12 cellular contexts compared by ENCODE assay signal in genomic region chr3:122642935-122643334, GRCh38. TPM values are rescaled to one million over a fixed set of nuclear protein-coding genes. Genes with fewer than 3 reads are reported as not detected.
DNase-seq lines count a peak whose midpoint lies in the region; ATAC-seq and TF ChIP-seq lines count a peak whose summit lies in the region.
"Had no signal": no experiment of that assay in that cellular context is flagged by ENCODE, and none has a peak within 500 bp of the region (broad histone marks: within the 10 kb centered on the region; RNA-seq: fewer than 3 reads in every experiment).

No MANE protein-coding gene starts in this region.

- no peaks in the 10 kb centered on the region for H3F3A ChIP-seq in GM23248 (ENCODE audit: insufficient read depth)

- no peaks in the 10 kb centered on the region for H3K36me3 Mint-ChIP-seq in activated CD4-positive, alpha-beta T cell treated with anti-CD3 and anti-CD28 coated beads for 36 hours (ENCODE audit: low read depth)
- peaks cover 3% of the 10 kb centered on the region for H3K36me3 Mint-ChIP-seq in effector memory CD8-positive, alpha-beta T cell (ENCODE audit: insufficient read depth)
- no peaks in the 10 kb centered on the region for H3K36me3 Mint-ChIP-seq in endodermal cell (ENCODE audit: low read depth)

- POLR2A ChIA-PET in activated CD4-positive, alpha-beta T cell treated with anti-CD3 and anti-CD28 coated beads for 36 hours (lab: Charles Lee) = no interaction called here

- no peak overlapping the region for H3K27ac Mint-ChIP-seq in activated CD4-positive, alpha-beta T cell treated with anti-CD3 and anti-CD28 coated beads for 36 hours
- H3K27ac Mint-ChIP-seq in effector memory CD8-positive, alpha-beta T cell = peak overlapping the region; percentile 28 to 54
- H3K27ac Mint-ChIP-seq in endodermal cell = no peak overlapping the region

- H3K36me3 ChIP-seq in GM23248 (ENCODE audit: low read depth) (no peaks in the 10 kb centered on the region), endodermal cell (ENCODE audit: control insufficient read depth, insufficient read depth, low read length) (no peaks in the 10 kb centered on the region)
- H3K36me3 ChIP-seq: sigmoid colon had no signal

- H3K9ac ChIP-seq in GM23248 (no peak overlapping the region), endodermal cell (ENCODE audit: extremely low read depth, low read length, poor library complexity, severe bottlenecking) (no peak overlapping the region)

- no peaks in the 10 kb centered on the region for H3K9me3 Mint-ChIP-seq in activated CD4-positive, alpha-beta T cell treated with anti-CD3 and anti-CD28 coated beads for 36 hours (ENCODE audit: low read depth)
- no peaks in the 10 kb centered on the region for H3K9me3 Mint-ChIP-seq in effector memory CD8-positive, alpha-beta T cell
- peaks cover 4% of the 10 kb centered on the region for H3K9me3 Mint-ChIP-seq in endodermal cell

- no peak overlapping the region for H3K4me3 ChIP-seq in GM23248
- no peak overlapping the region for H3K4me3 ChIP-seq in endodermal cell (ENCODE audit: low read length)
- H3K4me3 ChIP-seq: mucosa of descending colon, sigmoid colon had no signal

- no peaks in the 10 kb centered on the region for H3K9me2 ChIP-seq in GM23248 (ENCODE audit: insufficient read depth)

- no peak for DNase-seq in activated CD4-positive, alpha-beta T cell treated with anti-CD3 and anti-CD28 coated beads for 36 hours
- no peak for DNase-seq in activated CD4-positive, alpha-beta T cell treated with anti-CD3 and anti-CD28 coated beads for 48 hours
- DNase-seq in effector memory CD8-positive, alpha-beta T cell = no peak
- no peak for DNase-seq in stimulated activated CD4-positive, alpha-beta T cell treated with anti-CD3 and anti-CD28 coated beads, Interleukin-2, amount 100 ng/mL, for 24 hours
- DNase-seq in GM23248 (no peak), endodermal cell (no peak)
- DNase-seq: DMS53, mucosa of descending colon, NCI-H1436 treated with DMSO at 0.1 percent for 48 hours, sigmoid colon had no signal

- WGBS in GM23248 (ENCODE audit: low coverage in 1 of 2, low lambda C conversion rate in 2 of 2, missing lambda C conversion rate in 2 of 2), 2 experiments = 37 to 40% methylated on average over 2 of the region's 2 CpGs
- 89% methylated on average over 2 of the region's 2 CpGs; no CpG with 5 or more reads in 1 of the 2 experiments for WGBS in endodermal cell (ENCODE audit: insufficient coverage in 1 of 2, insufficient read length in 1 of 2), 2 experiments

- H4K20me1 ChIP-seq in GM23248 (ENCODE audit: insufficient read depth) = no peaks in the 10 kb centered on the region

- peaks cover 6% of the 10 kb centered on the region for H3K4me1 Mint-ChIP-seq in activated CD4-positive, alpha-beta T cell treated with anti-CD3 and anti-CD28 coated beads for 36 hours
- peaks cover 4 to 9% of the 10 kb centered on the region in 2 donors for H3K4me1 Mint-ChIP-seq in effector memory CD8-positive, alpha-beta T cell (ENCODE audit: low read depth in 2 of 2)
- H3K4me1 Mint-ChIP-seq in endodermal cell = peaks cover 16% of the 10 kb centered on the region

- H2AFZ ChIP-seq in GM23248 = no peak overlapping the region

- no peak overlapping the region for H3K4me3 Mint-ChIP-seq in activated CD4-positive, alpha-beta T cell treated with anti-CD3 and anti-CD28 coated beads for 36 hours
- H3K4me3 Mint-ChIP-seq in effector memory CD8-positive, alpha-beta T cell = no peak overlapping the region
- H3K4me3 Mint-ChIP-seq in endodermal cell = no peak overlapping the region

- H3K27ac ChIP-seq in GM23248 = no peak overlapping the region
- no peak overlapping the region for H3K27ac ChIP-seq in endodermal cell (ENCODE audit: low read depth, low read length)
- H3K27ac ChIP-seq: sigmoid colon had no signal

- H3K9me3 ChIP-seq in GM23248 (ENCODE audit: low read depth) (no peaks in the 10 kb centered on the region), endodermal cell (ENCODE audit: control insufficient read depth, low read length) (no peaks in the 10 kb centered on the region)
- H3K9me3 ChIP-seq: mucosa of descending colon, sigmoid colon had no signal

- H3K4me2 ChIP-seq in GM23248 (ENCODE audit: unreplicated experiment) = no peak overlapping the region

- no peak for TF ChIP-seq CTCF in endodermal cell (conservative IDR thresholded peaks at IDR 0.05)

- intact Hi-C loops in activated CD4-positive, alpha-beta T cell treated with anti-CD3 and anti-CD28 coated beads for 36 hours (cut with DNase I, micrococcal nuclease) = no loop called here

- H3K27me3 ChIP-seq in GM23248 (replicated peaks; ENCODE audit: insufficient read depth) (no peaks in the 10 kb centered on the region), endodermal cell (ENCODE audit: control insufficient read depth, insufficient read depth, low read length, poor library complexity, severe bottlenecking) (no peaks in the 10 kb centered on the region)
- H3K27me3 ChIP-seq: sigmoid colon had no signal

- in situ Hi-C loops in GM23248 (cut with MboI) = no loop called here

- H3K4me1 ChIP-seq in GM23248 (ENCODE audit: insufficient read depth) = no peaks in the 10 kb centered on the region
- H3K4me1 ChIP-seq in endodermal cell (ENCODE audit: control insufficient read depth, insufficient read depth, low read length) = peaks cover 4% of the 10 kb centered on the region
- H3K4me1 ChIP-seq: sigmoid colon had no signal

- CTCF ChIA-PET in activated CD4-positive, alpha-beta T cell treated with anti-CD3 and anti-CD28 coated beads for 36 hours (lab: Charles Lee) = interaction anchor here (0.7 kb wide), 1 partner anchor 21 kb away, joined by 3 read pairs; no protein-coding TSS in a partner anchor

- peaks cover 3% of the 10 kb centered on the region for H3K27me3 Mint-ChIP-seq in activated CD4-positive, alpha-beta T cell treated with anti-CD3 and anti-CD28 coated beads for 36 hours
- H3K27me3 Mint-ChIP-seq in effector memory CD8-positive, alpha-beta T cell = peaks cover 0 to under 1% of the 10 kb centered on the region in 2 donors
- peaks cover 14% of the 10 kb centered on the region for H3K27me3 Mint-ChIP-seq in endodermal cell (ENCODE audit: insufficient read depth)

- peak; percentile 64 for ATAC-seq in activated CD4-positive, alpha-beta T cell treated with anti-CD3 and anti-CD28 coated beads for 36 hours
- ATAC-seq in GM21717 (IDR thresholded peaks at IDR 0.05; ENCODE audit: unreplicated experiment) (peak; percentile 83), HG03439 (IDR thresholded peaks at IDR 0.05; ENCODE audit: unreplicated experiment) (peak; percentile 79)
- no peak for ATAC-seq in effector memory CD8-positive, alpha-beta T cell (replicated peaks)
- ATAC-seq: mucosa of descending colon had no signal

- H3K79me2 ChIP-seq in GM23248 (ENCODE audit: insufficient read depth) = no peaks in the 10 kb centered on the region

RNA-seq across cellular contexts. Expression of gene PARP14, which starts 37.7 kb away (rescaled TPM):
- total RNA-seq in activated CD4-positive, alpha-beta T cell treated with anti-CD3 and anti-CD28 coated beads for 36 hours = 10 to 100 TPM; 51.6 to 57.9 TPM
- total RNA-seq in GM23248 (2014; rRNA removed; shearing (Covaris generic)) = 11.6 and 11.7 TPM in 2 replicates
- polyA plus RNA-seq in GM23248 (2016; fragmentation: Nextera tagmentation; extraction: Ambion mirVana) = 4.5 and 5.6 TPM in 2 replicates
- 10 to 100 TPM; 16.4 to 19.1 TPM for total RNA-seq in endodermal cell
- 3.8 TPM for polyA plus RNA-seq in endodermal cell (2013, experiment 1 of 2)
- polyA plus RNA-seq in endodermal cell (2013, experiment 2 of 2) = 3.4 TPM

Comparison
In these comparisons a context has a peak if more than half of its experiments do, and no peak if none do; other contexts are left out.
1. H3K27ac Mint-ChIP-seq: peak in effector memory CD8-positive, alpha-beta T cell (2 of 2); none in activated CD4-positive, alpha-beta T cell treated with anti-CD3 and anti-CD28 coated beads for 36 hours (single experiment) and endodermal cell (single experiment).